ENCODE assay signal across 20 cellular contexts in the genomic region with DNA sequence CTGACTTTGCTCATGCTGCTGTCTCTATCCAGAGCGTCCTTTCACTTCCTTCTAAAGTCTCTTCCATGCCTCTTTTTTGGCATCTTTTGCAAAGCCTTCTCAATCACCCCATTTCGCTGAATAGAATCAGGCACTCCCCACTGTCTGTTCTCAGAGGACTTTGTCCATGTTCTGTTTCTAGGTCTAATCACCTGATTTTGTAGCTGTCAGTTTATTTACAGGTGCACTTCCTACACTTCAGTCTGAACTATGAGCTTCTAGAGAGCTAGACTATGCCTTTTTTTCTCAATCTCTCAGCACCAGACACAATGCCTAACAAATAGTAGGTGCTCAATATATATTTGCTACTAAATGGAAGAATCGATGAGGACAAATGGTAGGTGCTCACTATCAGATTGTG. TPM values are rescaled to one million over a fixed set of nuclear protein-coding genes. Genes with fewer than 3 reads are reported as not detected.
"Had no signal": no experiment of that assay in that cellular context is flagged by ENCODE, and none has a peak within 500 bp of the region (broad histone marks: within the 10 kb centered on the region; RNA-seq: fewer than 3 reads in every experiment).

No MANE protein-coding gene starts in this region.

- H3K9me3 ChIP-seq: gastrocnemius medialis, left lung, tibial artery, vagina had no signal

- H3K4me3 ChIP-seq: gastrocnemius medialis, left lung, smooth muscle cell, tibial artery, vagina had no signal

- H3K4me2 ChIP-seq: smooth muscle cell had no signal

- H3K9ac ChIP-seq: parathyroid adenoma had no signal

- H3K4me1 ChIP-seq: left lung, parathyroid adenoma, vagina had no signal

- H3K4me3 Mint-ChIP-seq: activated CD8-positive, alpha-beta memory T cell treated with anti-CD3 and anti-CD28 coated beads, Interleukin-2, amount 10 ng/mL, durations not matched to agents 7 days and 5 days; activated naive CD8-positive, alpha-beta T cell treated with anti-CD3 and anti-CD28 coated beads for 36 hours; activated T-cell treated with anti-CD3 and anti-CD28 coated beads, Interleukin-2, amount 50 U/mL, for 24 hours; neural crest cell; stimulated activated effector memory CD8-positive, alpha-beta T cell treated with anti-CD3 and anti-CD28 coated beads, Interleukin-12 subunit alpha, Interleukin-12 subunit beta, amount 100 ng/mL, for 72 hours; T-helper 2 cell treated with Interferon-gamma antibody and Interleukin-4, amounts not matched to agents 5 μg/mL and 100 μg/mL, for 36 hours had no signal

- H3K36me3 ChIP-seq: gastrocnemius medialis, left lung, tibial artery, vagina had no signal

- H3K27me3 ChIP-seq: gastrocnemius medialis, left lung, tibial artery, vagina had no signal

- H3K36me3 Mint-ChIP-seq: activated CD8-positive, alpha-beta memory T cell treated with anti-CD3 and anti-CD28 coated beads, Interleukin-2, amount 10 ng/mL, durations not matched to agents 7 days and 5 days; activated naive CD8-positive, alpha-beta T cell treated with anti-CD3 and anti-CD28 coated beads for 36 hours; stimulated activated effector memory CD8-positive, alpha-beta T cell treated with anti-CD3 and anti-CD28 coated beads, Interleukin-12 subunit alpha, Interleukin-12 subunit beta, amount 100 ng/mL, for 72 hours had no signal

- H3K4me1 Mint-ChIP-seq: activated CD8-positive, alpha-beta memory T cell treated with anti-CD3 and anti-CD28 coated beads, Interleukin-2, amount 10 ng/mL, durations not matched to agents 7 days and 5 days; activated naive CD8-positive, alpha-beta T cell treated with anti-CD3 and anti-CD28 coated beads for 36 hours; stimulated activated effector memory CD8-positive, alpha-beta T cell treated with anti-CD3 and anti-CD28 coated beads, Interleukin-12 subunit alpha, Interleukin-12 subunit beta, amount 100 ng/mL, for 72 hours had no signal

- H3K27ac Mint-ChIP-seq: activated CD8-positive, alpha-beta memory T cell treated with anti-CD3 and anti-CD28 coated beads, Interleukin-2, amount 10 ng/mL, durations not matched to agents 7 days and 5 days; activated naive CD8-positive, alpha-beta T cell treated with anti-CD3 and anti-CD28 coated beads for 36 hours; activated T-cell treated with anti-CD3 and anti-CD28 coated beads, Interleukin-2, amount 50 U/mL, for 24 hours; stimulated activated effector memory CD8-positive, alpha-beta T cell treated with anti-CD3 and anti-CD28 coated beads, Interleukin-12 subunit alpha, Interleukin-12 subunit beta, amount 100 ng/mL, for 72 hours; T-helper 2 cell treated with Interferon-gamma antibody and Interleukin-4, amounts not matched to agents 5 μg/mL and 100 μg/mL, for 36 hours had no signal

- DNase-seq: activated CD4-positive, alpha-beta T cell treated with anti-CD3 and anti-CD28 coated beads for 1 hour; activated CD4-positive, alpha-beta T cell treated with anti-CD3 and anti-CD28 coated beads, Interleukin-2, amount 50 U/mL, for 48 hours; activated CD8-positive, alpha-beta memory T cell treated with anti-CD3 and anti-CD28 coated beads, Interleukin-2, amount 10 ng/mL, durations not matched to agents 7 days and 5 days; activated gamma-delta T cell; activated naive CD8-positive, alpha-beta T cell treated with anti-CD3 and anti-CD28 coated beads for 36 hours; activated T-cell treated with anti-CD3 and anti-CD28 coated beads, Interleukin-2, amount 50 U/mL, for 24 hours; anterior cingulate cortex; effector CD4-positive, alpha-beta T cell; gastrocnemius medialis; islet precursor cell; left lung; mesendoderm; retina; tibial artery had no signal

- H3K9me3 Mint-ChIP-seq: activated naive CD8-positive, alpha-beta T cell treated with anti-CD3 and anti-CD28 coated beads for 36 hours; activated T-cell treated with anti-CD3 and anti-CD28 coated beads, Interleukin-2, amount 50 U/mL, for 24 hours; neural crest cell; stimulated activated effector memory CD8-positive, alpha-beta T cell treated with anti-CD3 and anti-CD28 coated beads, Interleukin-12 subunit alpha, Interleukin-12 subunit beta, amount 100 ng/mL, for 72 hours; T-helper 2 cell treated with Interferon-gamma antibody and Interleukin-4, amounts not matched to agents 5 μg/mL and 100 μg/mL, for 36 hours had no signal

RNA-seq across cellular contexts. Expression of a gene that starts 29.9 kb away (rescaled TPM):
- total RNA-seq: activated CD8-positive, alpha-beta memory T cell treated with anti-CD3 and anti-CD28 coated beads, Interleukin-2, amount 10 ng/mL, durations not matched to agents 7 days and 5 days; activated naive CD8-positive, alpha-beta T cell treated with anti-CD3 and anti-CD28 coated beads for 36 hours had no signal
